1 cellular context compared by ENCODE assay signal in the genomic region with DNA sequence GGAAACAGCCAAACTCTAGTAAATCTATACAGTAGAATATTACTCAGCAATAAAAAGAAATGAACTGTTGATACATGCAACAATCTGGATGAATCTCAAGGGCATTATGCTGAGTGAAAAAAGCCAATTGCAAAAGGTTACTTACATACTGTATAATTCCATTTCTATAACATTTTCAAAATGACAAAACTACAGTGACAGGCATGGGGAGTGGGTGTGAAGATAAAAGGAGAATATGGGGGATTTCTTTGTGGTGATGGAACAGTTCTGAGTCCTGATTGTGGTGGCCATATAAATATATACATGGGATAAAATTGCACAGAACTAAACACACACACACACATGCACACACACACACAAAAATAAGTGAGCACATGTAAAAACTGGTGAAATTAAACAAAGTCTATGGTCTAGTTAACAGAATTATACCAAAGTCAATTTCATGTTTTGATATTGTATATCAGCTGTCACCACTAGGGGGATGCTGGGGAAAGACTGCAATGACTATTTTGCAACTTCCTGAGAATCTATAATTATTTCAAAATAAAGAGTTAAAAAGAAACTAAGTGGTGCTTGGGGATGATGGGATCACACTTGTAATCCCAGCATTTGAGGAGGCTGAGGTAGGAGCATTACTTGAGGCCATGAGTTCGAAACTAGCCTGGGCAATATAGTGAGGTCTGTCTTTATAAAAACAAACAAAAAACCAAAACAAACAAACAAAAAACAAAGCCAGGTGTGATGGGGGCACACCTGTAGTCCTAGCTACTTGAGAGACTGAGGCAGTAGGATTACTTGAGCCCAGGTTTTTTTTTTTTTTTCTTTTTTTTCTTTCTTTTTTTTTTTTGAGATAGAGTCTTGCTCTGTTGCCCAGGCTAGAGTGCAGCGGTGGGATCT.
TF ChIP-seq lines count a peak whose summit lies in the region.

No MANE protein-coding gene starts in this region.

TF ChIP-seq in H1, 55 proteins besides CTCF, POLR2A, EP300 and RAD21 (continued from another document):
- TF ChIP-seq, protein P1, sequence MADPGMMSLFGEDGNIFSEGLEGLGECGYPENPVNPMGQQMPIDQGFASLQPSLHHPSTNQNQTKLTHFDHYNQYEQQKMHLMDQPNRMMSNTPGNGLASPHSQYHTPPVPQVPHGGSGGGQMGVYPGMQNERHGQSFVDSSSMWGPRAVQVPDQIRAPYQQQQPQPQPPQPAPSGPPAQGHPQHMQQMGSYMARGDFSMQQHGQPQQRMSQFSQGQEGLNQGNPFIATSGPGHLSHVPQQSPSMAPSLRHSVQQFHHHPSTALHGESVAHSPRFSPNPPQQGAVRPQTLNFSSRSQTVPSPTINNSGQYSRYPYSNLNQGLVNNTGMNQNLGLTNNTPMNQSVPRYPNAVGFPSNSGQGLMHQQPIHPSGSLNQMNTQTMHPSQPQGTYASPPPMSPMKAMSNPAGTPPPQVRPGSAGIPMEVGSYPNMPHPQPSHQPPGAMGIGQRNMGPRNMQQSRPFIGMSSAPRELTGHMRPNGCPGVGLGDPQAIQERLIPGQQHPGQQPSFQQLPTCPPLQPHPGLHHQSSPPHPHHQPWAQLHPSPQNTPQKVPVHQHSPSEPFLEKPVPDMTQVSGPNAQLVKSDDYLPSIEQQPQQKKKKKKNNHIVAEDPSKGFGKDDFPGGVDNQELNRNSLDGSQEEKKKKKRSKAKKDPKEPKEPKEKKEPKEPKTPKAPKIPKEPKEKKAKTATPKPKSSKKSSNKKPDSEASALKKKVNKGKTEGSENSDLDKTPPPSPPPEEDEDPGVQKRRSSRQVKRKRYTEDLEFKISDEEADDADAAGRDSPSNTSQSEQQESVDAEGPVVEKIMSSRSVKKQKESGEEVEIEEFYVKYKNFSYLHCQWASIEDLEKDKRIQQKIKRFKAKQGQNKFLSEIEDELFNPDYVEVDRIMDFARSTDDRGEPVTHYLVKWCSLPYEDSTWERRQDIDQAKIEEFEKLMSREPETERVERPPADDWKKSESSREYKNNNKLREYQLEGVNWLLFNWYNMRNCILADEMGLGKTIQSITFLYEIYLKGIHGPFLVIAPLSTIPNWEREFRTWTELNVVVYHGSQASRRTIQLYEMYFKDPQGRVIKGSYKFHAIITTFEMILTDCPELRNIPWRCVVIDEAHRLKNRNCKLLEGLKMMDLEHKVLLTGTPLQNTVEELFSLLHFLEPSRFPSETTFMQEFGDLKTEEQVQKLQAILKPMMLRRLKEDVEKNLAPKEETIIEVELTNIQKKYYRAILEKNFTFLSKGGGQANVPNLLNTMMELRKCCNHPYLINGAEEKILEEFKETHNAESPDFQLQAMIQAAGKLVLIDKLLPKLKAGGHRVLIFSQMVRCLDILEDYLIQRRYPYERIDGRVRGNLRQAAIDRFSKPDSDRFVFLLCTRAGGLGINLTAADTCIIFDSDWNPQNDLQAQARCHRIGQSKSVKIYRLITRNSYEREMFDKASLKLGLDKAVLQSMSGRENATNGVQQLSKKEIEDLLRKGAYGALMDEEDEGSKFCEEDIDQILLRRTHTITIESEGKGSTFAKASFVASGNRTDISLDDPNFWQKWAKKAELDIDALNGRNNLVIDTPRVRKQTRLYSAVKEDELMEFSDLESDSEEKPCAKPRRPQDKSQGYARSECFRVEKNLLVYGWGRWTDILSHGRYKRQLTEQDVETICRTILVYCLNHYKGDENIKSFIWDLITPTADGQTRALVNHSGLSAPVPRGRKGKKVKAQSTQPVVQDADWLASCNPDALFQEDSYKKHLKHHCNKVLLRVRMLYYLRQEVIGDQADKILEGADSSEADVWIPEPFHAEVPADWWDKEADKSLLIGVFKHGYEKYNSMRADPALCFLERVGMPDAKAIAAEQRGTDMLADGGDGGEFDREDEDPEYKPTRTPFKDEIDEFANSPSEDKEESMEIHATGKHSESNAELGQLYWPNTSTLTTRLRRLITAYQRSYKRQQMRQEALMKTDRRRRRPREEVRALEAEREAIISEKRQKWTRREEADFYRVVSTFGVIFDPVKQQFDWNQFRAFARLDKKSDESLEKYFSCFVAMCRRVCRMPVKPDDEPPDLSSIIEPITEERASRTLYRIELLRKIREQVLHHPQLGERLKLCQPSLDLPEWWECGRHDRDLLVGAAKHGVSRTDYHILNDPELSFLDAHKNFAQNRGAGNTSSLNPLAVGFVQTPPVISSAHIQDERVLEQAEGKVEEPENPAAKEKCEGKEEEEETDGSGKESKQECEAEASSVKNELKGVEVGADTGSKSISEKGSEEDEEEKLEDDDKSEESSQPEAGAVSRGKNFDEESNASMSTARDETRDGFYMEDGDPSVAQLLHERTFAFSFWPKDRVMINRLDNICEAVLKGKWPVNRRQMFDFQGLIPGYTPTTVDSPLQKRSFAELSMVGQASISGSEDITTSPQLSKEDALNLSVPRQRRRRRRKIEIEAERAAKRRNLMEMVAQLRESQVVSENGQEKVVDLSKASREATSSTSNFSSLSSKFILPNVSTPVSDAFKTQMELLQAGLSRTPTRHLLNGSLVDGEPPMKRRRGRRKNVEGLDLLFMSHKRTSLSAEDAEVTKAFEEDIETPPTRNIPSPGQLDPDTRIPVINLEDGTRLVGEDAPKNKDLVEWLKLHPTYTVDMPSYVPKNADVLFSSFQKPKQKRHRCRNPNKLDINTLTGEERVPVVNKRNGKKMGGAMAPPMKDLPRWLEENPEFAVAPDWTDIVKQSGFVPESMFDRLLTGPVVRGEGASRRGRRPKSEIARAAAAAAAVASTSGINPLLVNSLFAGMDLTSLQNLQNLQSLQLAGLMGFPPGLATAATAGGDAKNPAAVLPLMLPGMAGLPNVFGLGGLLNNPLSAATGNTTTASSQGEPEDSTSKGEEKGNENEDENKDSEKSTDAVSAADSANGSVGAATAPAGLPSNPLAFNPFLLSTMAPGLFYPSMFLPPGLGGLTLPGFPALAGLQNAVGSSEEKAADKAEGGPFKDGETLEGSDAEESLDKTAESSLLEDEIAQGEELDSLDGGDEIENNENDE (IDR thresholded peaks at IDR 0.05; ENCODE audit: insufficient replicate concordance, low read length), result no peak
- TF ChIP-seq KDM1A (IDR thresholded peaks at IDR 0.05; ENCODE audit: borderline replicate concordance, low read length) (no peak), KDM4A (IDR thresholded peaks at IDR 0.05; ENCODE audit: low read depth, low read length, severe bottlenecking) (no peak), BCL11A (IDR thresholded peaks at IDR 0.05; ENCODE audit: low read depth in 2 of 2, low read length in 2 of 2) (no peak)
